ENCODE assay signal across 14 cellular contexts in the genomic region with DNA sequence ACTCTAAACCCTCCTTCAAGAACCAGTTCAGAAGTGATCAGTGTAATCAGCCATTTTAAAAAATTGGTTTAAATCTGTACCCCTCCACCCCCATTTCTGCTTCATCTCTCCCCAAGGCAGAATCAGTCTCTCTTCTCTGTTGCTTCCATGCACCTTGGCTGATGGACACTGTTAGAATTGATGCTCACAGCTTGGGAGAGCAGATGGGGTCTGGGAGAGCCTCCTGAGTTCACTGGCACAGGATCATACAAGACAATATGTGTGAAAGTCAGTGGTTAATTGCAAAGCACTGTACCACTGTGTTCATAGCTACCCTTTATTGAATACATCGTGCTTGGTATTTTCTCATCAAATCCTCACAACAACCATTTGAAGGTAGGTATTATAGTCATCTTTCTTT.
"Had no signal": no experiment of that assay in that cellular context is flagged by ENCODE, and none has a peak within 500 bp of the region (broad histone marks: within the 10 kb centered on the region; RNA-seq: fewer than 3 reads in every experiment).

No MANE protein-coding gene starts in this region.

- H3K27me3 ChIP-seq: cardiac muscle cell, colonic mucosa, foreskin keratinocyte, left lung had no signal

- H3K4me1 ChIP-seq: colonic mucosa had no signal

- H3K27me3 Mint-ChIP-seq: activated CD4-positive, alpha-beta T cell treated with anti-CD3 and anti-CD28 coated beads for 36 hours; activated naive CD8-positive, alpha-beta T cell treated with anti-CD3 and anti-CD28 coated beads for 36 hours had no signal

- H3K9me3 Mint-ChIP-seq: activated CD4-positive, alpha-beta memory T cell treated with anti-CD3 and anti-CD28 coated beads for 36 hours; activated naive CD8-positive, alpha-beta T cell treated with anti-CD3 and anti-CD28 coated beads for 36 hours; memory B cell; stimulated activated naive B cell treated with anti-CD40 and anti-IgM and Interleukin-4, amounts not matched to agents 10 μg/mL and 1 μg/mL and 100 μg/mL, for 72 hours had no signal

- H3K9me3 ChIP-seq: colonic mucosa, left lung had no signal

- H3K27ac ChIP-seq: cardiac muscle cell, colonic mucosa, foreskin keratinocyte, left lung had no signal

- DNase-seq: activated CD4-positive, alpha-beta memory T cell treated with anti-CD3 and anti-CD28 coated beads for 36 hours; activated CD4-positive, alpha-beta T cell treated with anti-CD3 and anti-CD28 coated beads for 36 hours; activated naive CD8-positive, alpha-beta T cell treated with anti-CD3 and anti-CD28 coated beads for 36 hours; amniotic stem cell; colonic mucosa; hypothalamus; kidney; left lung; occipital lobe; posterior cingulate gyrus had no signal

- H3K4me3 ChIP-seq: cardiac muscle cell, colonic mucosa, left lung had no signal

- H3K4me3 Mint-ChIP-seq: activated CD4-positive, alpha-beta memory T cell treated with anti-CD3 and anti-CD28 coated beads for 36 hours; activated CD4-positive, alpha-beta T cell treated with anti-CD3 and anti-CD28 coated beads for 36 hours; memory B cell; stimulated activated naive B cell treated with anti-CD40 and anti-IgM and Interleukin-4, amounts not matched to agents 10 μg/mL and 1 μg/mL and 100 μg/mL, for 72 hours had no signal

- H3K27ac Mint-ChIP-seq: activated CD4-positive, alpha-beta memory T cell treated with anti-CD3 and anti-CD28 coated beads for 36 hours; activated CD4-positive, alpha-beta T cell treated with anti-CD3 and anti-CD28 coated beads for 36 hours; activated naive CD8-positive, alpha-beta T cell treated with anti-CD3 and anti-CD28 coated beads for 36 hours; memory B cell; stimulated activated naive B cell treated with anti-CD40 and anti-IgM and Interleukin-4, amounts not matched to agents 10 μg/mL and 1 μg/mL and 100 μg/mL, for 72 hours had no signal

- ATAC-seq: activated CD4-positive, alpha-beta T cell treated with anti-CD3 and anti-CD28 coated beads for 36 hours had no signal

- H3K4me1 Mint-ChIP-seq: activated CD4-positive, alpha-beta T cell treated with anti-CD3 and anti-CD28 coated beads for 36 hours; activated naive CD8-positive, alpha-beta T cell treated with anti-CD3 and anti-CD28 coated beads for 36 hours had no signal

- H3K36me3 Mint-ChIP-seq: activated CD4-positive, alpha-beta memory T cell treated with anti-CD3 and anti-CD28 coated beads for 36 hours; activated naive CD8-positive, alpha-beta T cell treated with anti-CD3 and anti-CD28 coated beads for 36 hours; memory B cell; stimulated activated naive B cell treated with anti-CD40 and anti-IgM and Interleukin-4, amounts not matched to agents 10 μg/mL and 1 μg/mL and 100 μg/mL, for 72 hours had no signal

- H3K36me3 ChIP-seq: cardiac muscle cell, colonic mucosa, left lung had no signal
